Comparison of ENCODE assay signal across 1 cellular context in the genomic region with DNA sequence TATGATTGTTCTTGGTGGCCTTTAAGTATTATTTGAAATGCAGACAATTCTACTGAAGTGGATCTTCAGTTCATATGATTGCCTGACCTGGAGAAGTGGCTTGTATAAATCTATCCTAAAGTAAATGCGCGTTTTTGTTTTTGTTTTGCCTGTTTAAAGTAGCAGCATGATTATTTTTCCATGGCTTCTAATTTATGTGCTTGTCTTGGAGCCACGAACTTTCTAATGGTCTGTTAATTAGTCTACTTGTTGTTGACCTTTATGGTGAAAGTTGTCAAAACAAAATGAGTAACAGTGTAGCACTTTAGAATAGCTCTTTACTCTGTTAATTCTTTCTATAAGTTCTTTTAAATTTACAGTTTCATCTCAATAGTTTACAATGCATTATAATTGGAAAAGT.
TF ChIP-seq lines count a peak whose summit lies in the region.

No MANE protein-coding gene starts in this region.

TF ChIP-seq in IMR-90, 13 proteins besides CTCF, POLR2A, EP300 and RAD21 (continued from another document):
- TF ChIP-seq NFE2L2 (IDR thresholded peaks at IDR 0.05; ENCODE audit: low read depth, low read length), result no peak
- TF ChIP-seq, protein P1, sequence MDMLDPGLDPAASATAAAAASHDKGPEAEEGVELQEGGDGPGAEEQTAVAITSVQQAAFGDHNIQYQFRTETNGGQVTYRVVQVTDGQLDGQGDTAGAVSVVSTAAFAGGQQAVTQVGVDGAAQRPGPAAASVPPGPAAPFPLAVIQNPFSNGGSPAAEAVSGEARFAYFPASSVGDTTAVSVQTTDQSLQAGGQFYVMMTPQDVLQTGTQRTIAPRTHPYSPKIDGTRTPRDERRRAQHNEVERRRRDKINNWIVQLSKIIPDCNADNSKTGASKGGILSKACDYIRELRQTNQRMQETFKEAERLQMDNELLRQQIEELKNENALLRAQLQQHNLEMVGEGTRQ (IDR thresholded peaks at IDR 0.05; ENCODE audit: low read depth, low read length), result no peak
